18 cellular contexts compared by ENCODE assay signal in the genomic region with DNA sequence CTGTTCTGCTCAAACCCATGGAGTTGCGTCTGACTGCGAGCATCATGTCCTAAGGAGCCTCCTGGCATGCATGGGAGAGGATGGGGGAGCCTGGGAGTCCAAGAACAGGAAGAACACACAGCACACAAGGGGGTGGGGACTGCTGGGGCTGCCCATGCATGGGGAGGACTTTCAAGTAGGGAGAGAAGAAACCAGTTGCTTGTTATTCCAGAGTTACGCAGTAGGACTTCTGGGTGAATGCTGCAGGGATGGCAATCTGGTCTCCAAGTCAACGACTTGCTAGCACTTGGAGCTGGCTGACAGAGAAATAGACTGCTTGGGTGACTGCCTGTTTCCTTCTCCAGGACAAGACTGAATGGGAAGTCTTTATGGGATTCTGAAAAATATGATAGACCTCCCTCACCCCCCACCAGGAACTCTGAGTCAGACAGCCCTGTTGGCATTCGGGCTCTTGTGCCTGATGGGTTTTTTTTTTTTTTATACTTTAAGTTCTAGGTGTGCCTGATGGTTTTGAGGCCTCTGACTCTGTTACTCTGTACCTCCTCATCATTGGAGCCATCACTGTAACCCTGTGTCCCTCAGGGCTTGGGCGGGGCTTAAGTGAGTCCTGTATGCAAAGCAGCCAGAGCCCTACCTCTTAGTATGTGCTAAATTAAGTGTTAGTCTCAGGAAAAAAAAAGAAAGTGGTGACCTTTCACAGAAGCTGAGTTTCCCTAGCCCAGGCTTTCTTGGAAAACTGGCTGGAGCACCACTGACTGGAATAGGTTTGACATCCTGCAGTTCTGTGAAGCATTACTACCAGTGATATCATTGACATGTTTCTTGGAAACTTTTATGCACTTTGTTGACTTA. TPM values are rescaled to one million over a fixed set of nuclear protein-coding genes. Genes with fewer than 3 reads are reported as not detected.
A peak's percentile ranks its signal among the peaks of the same experiment; 100 is the strongest.
DNase-seq lines count a peak whose midpoint lies in the region; ATAC-seq and TF ChIP-seq lines count a peak whose summit lies in the region.
"Had no signal": no experiment of that assay in that cellular context is flagged by ENCODE, and none has a peak within 500 bp of the region (broad histone marks: within the 10 kb centered on the region; RNA-seq: fewer than 3 reads in every experiment).

No MANE protein-coding gene starts in this region.

- H3K9ac ChIP-seq in DND-41 (ENCODE audit: low read depth, low read length) (no peak overlapping the region), GM23248 (no peak overlapping the region)

- peak; percentile 44 for DNase-seq in activated CD4-positive, alpha-beta T cell treated with anti-CD3 and anti-CD28 coated beads for 36 hours
- DNase-seq in activated CD4-positive, alpha-beta T cell treated with anti-CD3 and anti-CD28 coated beads, Interleukin-2, amount 50 U/mL, for 1 hour = no peak
- DNase-seq in DND-41 (no peak), kidney tubule cell (ENCODE audit: low spot score) (peak; percentile 76), GM23248 (no peak), right atrium auricular region (ENCODE audit: low spot score) (no peak)
- peak; percentile 61 for DNase-seq in activated CD4-positive, alpha-beta memory T cell treated with anti-CD3 and anti-CD28 coated beads for 36 hours
- DNase-seq: activated naive CD8-positive, alpha-beta T cell treated with anti-CD3 and anti-CD28 coated beads, Interleukin-2, amount 10 ng/mL, durations not matched to agents 7 days and 5 days; activated T-cell treated with anti-CD3 and anti-CD28 coated beads for 4 hours; NCI-H2081; NCI-H510A; SHP77 had no signal

- no peaks in the 10 kb centered on the region for H3K9me2 ChIP-seq in GM23248 (ENCODE audit: insufficient read depth)

- no peaks in the 10 kb centered on the region for H3K36me3 ChIP-seq in DND-41 (ENCODE audit: insufficient read depth, low read length)
- H3K36me3 ChIP-seq in GM23248 (ENCODE audit: low read depth) = no peaks in the 10 kb centered on the region
- H3K36me3 ChIP-seq in right atrium auricular region = no peaks in the 10 kb centered on the region

- H3K9me3 ChIP-seq in DND-41 (ENCODE audit: insufficient read depth, low read length, severe bottlenecking) (no peaks in the 10 kb centered on the region), GM23248 (ENCODE audit: low read depth) (no peaks in the 10 kb centered on the region), right atrium auricular region (no peaks in the 10 kb centered on the region)

- peaks cover 15% of the 10 kb centered on the region for H3K4me1 Mint-ChIP-seq in activated CD4-positive, alpha-beta T cell treated with anti-CD3 and anti-CD28 coated beads for 36 hours
- H3K4me1 Mint-ChIP-seq in activated CD4-positive, alpha-beta memory T cell treated with anti-CD3 and anti-CD28 coated beads for 36 hours (ENCODE audit: low read depth) = peaks cover 35% of the 10 kb centered on the region

- H3K79me2 ChIP-seq in DND-41 (ENCODE audit: insufficient read depth, low read length) (no peaks in the 10 kb centered on the region), GM23248 (ENCODE audit: insufficient read depth) (no peaks in the 10 kb centered on the region)

- no peaks in the 10 kb centered on the region for H3K36me3 Mint-ChIP-seq in activated CD4-positive, alpha-beta T cell treated with anti-CD3 and anti-CD28 coated beads for 36 hours (ENCODE audit: low read depth)
- H3K36me3 Mint-ChIP-seq in activated CD4-positive, alpha-beta memory T cell treated with anti-CD3 and anti-CD28 coated beads for 36 hours = peaks cover 9% of the 10 kb centered on the region
- H3K36me3 Mint-ChIP-seq: activated naive CD8-positive, alpha-beta T cell treated with anti-CD3 and anti-CD28 coated beads, Interleukin-2, amount 10 ng/mL, durations not matched to agents 7 days and 5 days had no signal

- CTCF ChIA-PET in activated CD4-positive, alpha-beta T cell treated with anti-CD3 and anti-CD28 coated beads for 36 hours (lab: Charles Lee) = interaction anchor here (0.6 kb wide), 1 partner anchor 577 kb away, joined by 3 read pairs; no protein-coding TSS in a partner anchor
- CTCF ChIA-PET in activated CD4-positive, alpha-beta memory T cell treated with anti-CD3 and anti-CD28 coated beads for 36 hours (lab: Charles Lee) = interaction anchor here (0.7 to 1.5 kb wide), 3 partner anchors 10 to 55 kb away, joined by 3 to 4 read pairs (median 3); no protein-coding TSS in a partner anchor

- H4K20me1 ChIP-seq in DND-41 (ENCODE audit: insufficient read depth, low read length) = no peaks in the 10 kb centered on the region
- H4K20me1 ChIP-seq in GM23248 (ENCODE audit: insufficient read depth) = no peaks in the 10 kb centered on the region

- H2AFZ ChIP-seq in DND-41 (ENCODE audit: low read depth, low read length) (no peak overlapping the region), GM23248 (no peak overlapping the region)

- H3K4me3 ChIP-seq in DND-41 (ENCODE audit: low read depth in 1 of 2, low read length in 2 of 2) (no peak overlapping the region), GM23248 (no peak overlapping the region), right atrium auricular region (no peak overlapping the region)
- H3K4me3 ChIP-seq: lung had no signal

- in situ Hi-C loops in GM23248 (cut with MboI) = no loop called here

- H3K9me3 Mint-ChIP-seq in activated CD4-positive, alpha-beta T cell treated with anti-CD3 and anti-CD28 coated beads for 36 hours (ENCODE audit: low read depth) = no peaks in the 10 kb centered on the region
- no peaks in the 10 kb centered on the region for H3K9me3 Mint-ChIP-seq in activated CD4-positive, alpha-beta memory T cell treated with anti-CD3 and anti-CD28 coated beads for 36 hours
- H3K9me3 Mint-ChIP-seq: activated naive CD8-positive, alpha-beta T cell treated with anti-CD3 and anti-CD28 coated beads, Interleukin-2, amount 10 ng/mL, durations not matched to agents 7 days and 5 days had no signal

- H3K4me2 ChIP-seq in DND-41 (ENCODE audit: insufficient read depth, low read length) = no peak overlapping the region
- no peak overlapping the region for H3K4me2 ChIP-seq in GM23248 (ENCODE audit: unreplicated experiment)

- no peak overlapping the region for H3K27ac ChIP-seq in DND-41 (ENCODE audit: low read length)
- H3K27ac ChIP-seq in GM23248 = no peak overlapping the region
- H3K27ac ChIP-seq in right atrium auricular region = no peak overlapping the region

- intact Hi-C loops in activated CD4-positive, alpha-beta T cell treated with anti-CD3 and anti-CD28 coated beads for 36 hours (cut with DNase I, micrococcal nuclease) = no loop called here
- intact Hi-C loops in activated CD4-positive, alpha-beta memory T cell treated with anti-CD3 and anti-CD28 coated beads for 36 hours (cut with micrococcal nuclease) = loop anchor here (2.0 kb wide), 1 partner anchor 15 kb away; no protein-coding TSS in a partner anchor

- H3K27ac Mint-ChIP-seq in activated CD4-positive, alpha-beta T cell treated with anti-CD3 and anti-CD28 coated beads for 36 hours = no peak overlapping the region
- H3K27ac Mint-ChIP-seq in activated CD4-positive, alpha-beta memory T cell treated with anti-CD3 and anti-CD28 coated beads for 36 hours = peak overlapping the region; percentile 28
- H3K27ac Mint-ChIP-seq: activated naive CD8-positive, alpha-beta T cell treated with anti-CD3 and anti-CD28 coated beads, Interleukin-2, amount 10 ng/mL, durations not matched to agents 7 days and 5 days; nephron had no signal

- H3F3A ChIP-seq in GM23248 (ENCODE audit: insufficient read depth) = no peaks in the 10 kb centered on the region

- 86 to 89% methylated on average over 6 of the region's 6 CpGs for WGBS in GM23248 (ENCODE audit: low coverage in 1 of 2, low lambda C conversion rate in 2 of 2, missing lambda C conversion rate in 2 of 2), 2 experiments

- H3K27me3 ChIP-seq in DND-41 (ENCODE audit: insufficient read depth, low read length, poor library complexity) (peaks cover 11% of the 10 kb centered on the region), GM23248 (replicated peaks; ENCODE audit: insufficient read depth) (no peaks in the 10 kb centered on the region; the same call in 1 of the 2 replicates), right atrium auricular region (no peaks in the 10 kb centered on the region)

- ATAC-seq in activated CD4-positive, alpha-beta T cell treated with anti-CD3 and anti-CD28 coated beads for 36 hours = peak; percentile 89
- ATAC-seq in DND-41 (ENCODE audit: insufficient read depth, low read depth) (peak; percentile 37; the same call in 1 of the 3 replicates), HG03521 (IDR thresholded peaks at IDR 0.05; ENCODE audit: unreplicated experiment) (no peak)
- ATAC-seq: esophagus mucosa, HCT116 had no signal

- POLR2A ChIA-PET in activated CD4-positive, alpha-beta T cell treated with anti-CD3 and anti-CD28 coated beads for 36 hours (lab: Charles Lee) = no interaction called here
- POLR2A ChIA-PET in activated CD4-positive, alpha-beta memory T cell treated with anti-CD3 and anti-CD28 coated beads for 36 hours (lab: Charles Lee) = interaction anchor here (1.4 kb wide), 1 partner anchor 30 kb away, joined by 4 read pairs; no protein-coding TSS in a partner anchor

- H3K27me3 Mint-ChIP-seq in activated CD4-positive, alpha-beta T cell treated with anti-CD3 and anti-CD28 coated beads for 36 hours = no peaks in the 10 kb centered on the region
- H3K27me3 Mint-ChIP-seq in activated CD4-positive, alpha-beta memory T cell treated with anti-CD3 and anti-CD28 coated beads for 36 hours = no peaks in the 10 kb centered on the region

- H3K4me1 ChIP-seq in DND-41 (ENCODE audit: insufficient read depth, low read length) (no peaks in the 10 kb centered on the region), GM23248 (ENCODE audit: insufficient read depth) (no peaks in the 10 kb centered on the region), right atrium auricular region (no peaks in the 10 kb centered on the region)

- TF ChIP-seq CTCF in DND-41 (IDR thresholded peaks at IDR 0.05; ENCODE audit: borderline replicate concordance, extremely low read depth, low read length, poor library complexity, severe bottlenecking) (no peak), right atrium auricular region (IDR thresholded peaks at IDR 0.05) (no peak)

- H3K4me3 Mint-ChIP-seq in activated CD4-positive, alpha-beta T cell treated with anti-CD3 and anti-CD28 coated beads for 36 hours = no peak overlapping the region
- no peak overlapping the region for H3K4me3 Mint-ChIP-seq in activated CD4-positive, alpha-beta memory T cell treated with anti-CD3 and anti-CD28 coated beads for 36 hours
- H3K4me3 Mint-ChIP-seq: activated naive CD8-positive, alpha-beta T cell treated with anti-CD3 and anti-CD28 coated beads, Interleukin-2, amount 10 ng/mL, durations not matched to agents 7 days and 5 days; CD14-positive monocyte; nephron had no signal

RNA-seq across cellular contexts. Expression of gene MAP3K21, which starts 30.3 kb away (rescaled TPM):
- 1 to 10 TPM; 3.0 to 3.1 TPM for total RNA-seq in activated CD4-positive, alpha-beta T cell treated with anti-CD3 and anti-CD28 coated beads for 36 hours
- 1 to 10 TPM; 5.5 to 5.6 TPM for total RNA-seq in activated CD4-positive, alpha-beta memory T cell treated with anti-CD3 and anti-CD28 coated beads for 36 hours
- not detected in 2 replicates for total RNA-seq in GM23248 (2014; rRNA removed; shearing (Covaris generic))
- 0.03 TPM in 1 of 2 replicates, not detected in the other for polyA plus RNA-seq in GM23248 (2016; fragmentation: Nextera tagmentation; extraction: Ambion mirVana)
- 1 to 10 TPM; 1.2 to 1.4 TPM for total RNA-seq in right atrium auricular region

Comparison
In these comparisons a context has a peak if more than half of its experiments do, and no peak if none do; other contexts are left out.
1. DNase-seq: peak in activated CD4-positive, alpha-beta T cell treated with anti-CD3 and anti-CD28 coated beads for 36 hours (single experiment), activated CD4-positive, alpha-beta memory T cell treated with anti-CD3 and anti-CD28 coated beads for 36 hours (single experiment) and kidney tubule cell (single experiment); none in activated CD4-positive, alpha-beta T cell treated with anti-CD3 and anti-CD28 coated beads, Interleukin-2, amount 50 U/mL, for 1 hour (single experiment), DND-41 (single experiment), GM23248 (single experiment) and right atrium auricular region (single experiment).